In the genomic region with DNA sequence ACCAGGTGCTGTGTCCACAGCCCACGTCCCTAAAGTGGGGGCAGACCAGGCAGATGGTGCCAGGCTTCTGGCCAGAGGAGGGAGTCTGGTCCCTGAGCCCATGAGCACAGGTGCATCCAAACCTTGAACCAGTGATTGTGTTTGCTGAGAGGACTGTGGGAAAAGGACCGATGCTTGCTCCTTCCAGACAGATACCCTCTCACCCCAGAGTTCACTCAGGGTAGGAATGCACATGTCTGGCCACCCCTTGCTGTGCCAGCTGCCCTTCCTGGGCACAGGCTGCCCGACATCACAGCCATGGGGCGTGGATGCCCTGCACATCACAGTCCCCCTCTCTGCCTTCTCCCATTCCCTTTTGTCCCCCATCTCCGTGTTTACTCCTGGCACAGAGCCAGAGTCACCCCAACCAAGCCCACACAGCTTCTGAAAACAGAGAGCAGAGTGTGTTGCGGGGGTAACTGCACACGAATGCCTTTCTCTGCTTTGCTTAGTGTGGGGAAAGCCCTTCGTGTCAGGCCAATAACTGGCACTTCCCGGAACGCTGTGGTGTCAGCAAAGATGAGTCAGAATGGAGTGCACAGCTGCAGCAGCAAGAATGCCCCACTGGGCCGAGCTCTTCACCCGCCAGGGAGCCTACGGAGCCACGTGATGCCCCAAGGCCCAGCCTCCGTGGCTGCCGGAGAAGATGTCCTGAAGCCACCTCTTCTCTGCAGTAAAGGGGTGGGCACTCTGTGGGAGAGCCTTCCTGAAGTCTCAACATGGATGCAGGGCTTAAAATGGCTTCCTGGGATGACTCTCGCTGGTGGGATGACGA, we compare ENCODE assay signal across 2 cellular contexts.
A peak's percentile ranks its signal among the peaks of the same experiment; 100 is the strongest.
TF ChIP-seq lines count a peak whose summit lies in the region.

No MANE protein-coding gene starts in this region.

TF ChIP-seq in Ishikawa, 13 proteins besides CTCF, POLR2A, EP300 and RAD21:
- TF ChIP-seq YY1 (IDR thresholded peaks at IDR 0.05; ENCODE audit: low read depth) (0 out of 2 replicates have a peak, but pooled peaks have one; percentile 35), TCF12 (IDR thresholded peaks at IDR 0.05; ENCODE audit: low read depth) (no peak), EGR1 (IDR thresholded peaks at IDR 0.05) (no peak), FOXM1 (IDR thresholded peaks at IDR 0.05; ENCODE audit: borderline replicate concordance, low read depth) (no peak), TEAD4 (IDR thresholded peaks at IDR 0.05) (0 out of 2 replicates have a peak, but pooled peaks have one; percentile 38), CEBPB (IDR thresholded peaks at IDR 0.05) (no peak), NFIC (IDR thresholded peaks at IDR 0.05) (peak; percentile 45; the same call in 1 of the 2 replicates)
- TF ChIP-seq, protein P1, sequence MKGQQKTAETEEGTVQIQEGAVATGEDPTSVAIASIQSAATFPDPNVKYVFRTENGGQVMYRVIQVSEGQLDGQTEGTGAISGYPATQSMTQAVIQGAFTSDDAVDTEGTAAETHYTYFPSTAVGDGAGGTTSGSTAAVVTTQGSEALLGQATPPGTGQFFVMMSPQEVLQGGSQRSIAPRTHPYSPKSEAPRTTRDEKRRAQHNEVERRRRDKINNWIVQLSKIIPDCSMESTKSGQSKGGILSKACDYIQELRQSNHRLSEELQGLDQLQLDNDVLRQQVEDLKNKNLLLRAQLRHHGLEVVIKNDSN (IDR thresholded peaks at IDR 0.05): peak; percentile 92
- TF ChIP-seq, protein P2, sequence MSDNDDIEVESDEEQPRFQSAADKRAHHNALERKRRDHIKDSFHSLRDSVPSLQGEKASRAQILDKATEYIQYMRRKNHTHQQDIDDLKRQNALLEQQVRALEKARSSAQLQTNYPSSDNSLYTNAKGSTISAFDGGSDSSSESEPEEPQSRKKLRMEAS (IDR thresholded peaks at IDR 0.05): peak; percentile 46; the same call in 1 of the 2 replicates

TF ChIP-seq in GM12878, 131 proteins besides CTCF, POLR2A, EP300 and RAD21 (continues in another document):
- 0 out of 2 replicates have a peak, but pooled peaks have one; percentile 42 for TF ChIP-seq RCOR1 (conservative IDR thresholded peaks at IDR 0.05; ENCODE audit: low read depth, low read length)
- TF ChIP-seq, protein P3, sequence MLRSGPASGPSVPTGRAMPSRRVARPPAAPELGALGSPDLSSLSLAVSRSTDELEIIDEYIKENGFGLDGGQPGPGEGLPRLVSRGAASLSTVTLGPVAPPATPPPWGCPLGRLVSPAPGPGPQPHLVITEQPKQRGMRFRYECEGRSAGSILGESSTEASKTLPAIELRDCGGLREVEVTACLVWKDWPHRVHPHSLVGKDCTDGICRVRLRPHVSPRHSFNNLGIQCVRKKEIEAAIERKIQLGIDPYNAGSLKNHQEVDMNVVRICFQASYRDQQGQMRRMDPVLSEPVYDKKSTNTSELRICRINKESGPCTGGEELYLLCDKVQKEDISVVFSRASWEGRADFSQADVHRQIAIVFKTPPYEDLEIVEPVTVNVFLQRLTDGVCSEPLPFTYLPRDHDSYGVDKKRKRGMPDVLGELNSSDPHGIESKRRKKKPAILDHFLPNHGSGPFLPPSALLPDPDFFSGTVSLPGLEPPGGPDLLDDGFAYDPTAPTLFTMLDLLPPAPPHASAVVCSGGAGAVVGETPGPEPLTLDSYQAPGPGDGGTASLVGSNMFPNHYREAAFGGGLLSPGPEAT (IDR thresholded peaks at IDR 0.05; ENCODE audit: low read depth): peak; percentile 62; the same call in 1 of the 2 replicates
- TF ChIP-seq HDAC2 (IDR thresholded peaks at IDR 0.05): no peak
- TF ChIP-seq NR2C2 (IDR thresholded peaks at IDR 0.05; ENCODE audit: borderline replicate concordance, control insufficient read depth, insufficient read length, low read depth): no peak
- TF ChIP-seq, protein P4, sequence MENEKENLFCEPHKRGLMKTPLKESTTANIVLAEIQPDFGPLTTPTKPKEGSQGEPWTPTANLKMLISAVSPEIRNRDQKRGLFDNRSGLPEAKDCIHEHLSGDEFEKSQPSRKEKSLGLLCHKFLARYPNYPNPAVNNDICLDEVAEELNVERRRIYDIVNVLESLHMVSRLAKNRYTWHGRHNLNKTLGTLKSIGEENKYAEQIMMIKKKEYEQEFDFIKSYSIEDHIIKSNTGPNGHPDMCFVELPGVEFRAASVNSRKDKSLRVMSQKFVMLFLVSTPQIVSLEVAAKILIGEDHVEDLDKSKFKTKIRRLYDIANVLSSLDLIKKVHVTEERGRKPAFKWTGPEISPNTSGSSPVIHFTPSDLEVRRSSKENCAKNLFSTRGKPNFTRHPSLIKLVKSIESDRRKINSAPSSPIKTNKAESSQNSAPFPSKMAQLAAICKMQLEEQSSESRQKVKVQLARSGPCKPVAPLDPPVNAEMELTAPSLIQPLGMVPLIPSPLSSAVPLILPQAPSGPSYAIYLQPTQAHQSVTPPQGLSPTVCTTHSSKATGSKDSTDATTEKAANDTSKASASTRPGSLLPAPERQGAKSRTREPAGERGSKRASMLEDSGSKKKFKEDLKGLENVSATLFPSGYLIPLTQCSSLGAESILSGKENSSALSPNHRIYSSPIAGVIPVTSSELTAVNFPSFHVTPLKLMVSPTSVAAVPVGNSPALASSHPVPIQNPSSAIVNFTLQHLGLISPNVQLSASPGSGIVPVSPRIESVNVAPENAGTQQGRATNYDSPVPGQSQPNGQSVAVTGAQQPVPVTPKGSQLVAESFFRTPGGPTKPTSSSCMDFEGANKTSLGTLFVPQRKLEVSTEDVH (IDR thresholded peaks at IDR 0.05; ENCODE audit: low read depth, partially characterized antibody): no peak
- TF ChIP-seq, protein P5, sequence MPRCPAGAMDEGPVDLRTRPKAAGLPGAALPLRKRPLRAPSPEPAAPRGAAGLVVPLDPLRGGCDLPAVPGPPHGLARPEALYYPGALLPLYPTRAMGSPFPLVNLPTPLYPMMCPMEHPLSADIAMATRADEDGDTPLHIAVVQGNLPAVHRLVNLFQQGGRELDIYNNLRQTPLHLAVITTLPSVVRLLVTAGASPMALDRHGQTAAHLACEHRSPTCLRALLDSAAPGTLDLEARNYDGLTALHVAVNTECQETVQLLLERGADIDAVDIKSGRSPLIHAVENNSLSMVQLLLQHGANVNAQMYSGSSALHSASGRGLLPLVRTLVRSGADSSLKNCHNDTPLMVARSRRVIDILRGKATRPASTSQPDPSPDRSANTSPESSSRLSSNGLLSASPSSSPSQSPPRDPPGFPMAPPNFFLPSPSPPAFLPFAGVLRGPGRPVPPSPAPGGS (IDR thresholded peaks at IDR 0.05; ENCODE audit: borderline replicate concordance, insufficient read depth, low read depth, low read length, poor library complexity, severe bottlenecking): peak; percentile 41
- TF ChIP-seq NRF1 (conservative IDR thresholded peaks at IDR 0.05; ENCODE audit: low read depth, low read length): no peak
- TF ChIP-seq MYB (IDR thresholded peaks at IDR 0.05; ENCODE audit: borderline replicate concordance, low read depth, low read length): no peak
- TF ChIP-seq BHLHE40 (IDR thresholded peaks at IDR 0.05; ENCODE audit: borderline replicate concordance in 1 of 2, low read depth in 2 of 2, low read length in 1 of 2): peak; percentile 60 to 79; a peak in 3 of 4 replicates
- TF ChIP-seq MXI1 (IDR thresholded peaks at IDR 0.05; ENCODE audit: low read depth, low read length): no peak; the same call in 1 of the 2 replicates
- TF ChIP-seq SPI1 (IDR thresholded peaks at IDR 0.05; ENCODE audit: borderline replicate concordance, insufficient read depth, low read depth, low read length): peak; percentile 32; the same call in 1 of the 2 replicates
- TF ChIP-seq RB1 (IDR thresholded peaks at IDR 0.05; ENCODE audit: borderline replicate concordance): no peak
- TF ChIP-seq SUPT20H (IDR thresholded peaks at IDR 0.05; ENCODE audit: borderline replicate concordance, control insufficient read depth, low read depth, low read length): no peak
- peak; percentile 57; the same call in 1 of the 2 replicates for TF ChIP-seq DPF2 (IDR thresholded peaks at IDR 0.05)
- peak; percentile 65 to 70 for TF ChIP-seq IKZF2 (IDR thresholded peaks at IDR 0.05)
- TF ChIP-seq TAF1 (IDR thresholded peaks at IDR 0.05; ENCODE audit: borderline replicate concordance, low read depth, low read length): 0 out of 2 replicates have a peak, but pooled peaks have one; percentile 26
- TF ChIP-seq ZBED1 (IDR thresholded peaks at IDR 0.05; ENCODE audit: borderline replicate concordance): no peak
- no peak for TF ChIP-seq GATAD2B (conservative IDR thresholded peaks at IDR 0.05; ENCODE audit: low read depth)
- TF ChIP-seq, protein P6, sequence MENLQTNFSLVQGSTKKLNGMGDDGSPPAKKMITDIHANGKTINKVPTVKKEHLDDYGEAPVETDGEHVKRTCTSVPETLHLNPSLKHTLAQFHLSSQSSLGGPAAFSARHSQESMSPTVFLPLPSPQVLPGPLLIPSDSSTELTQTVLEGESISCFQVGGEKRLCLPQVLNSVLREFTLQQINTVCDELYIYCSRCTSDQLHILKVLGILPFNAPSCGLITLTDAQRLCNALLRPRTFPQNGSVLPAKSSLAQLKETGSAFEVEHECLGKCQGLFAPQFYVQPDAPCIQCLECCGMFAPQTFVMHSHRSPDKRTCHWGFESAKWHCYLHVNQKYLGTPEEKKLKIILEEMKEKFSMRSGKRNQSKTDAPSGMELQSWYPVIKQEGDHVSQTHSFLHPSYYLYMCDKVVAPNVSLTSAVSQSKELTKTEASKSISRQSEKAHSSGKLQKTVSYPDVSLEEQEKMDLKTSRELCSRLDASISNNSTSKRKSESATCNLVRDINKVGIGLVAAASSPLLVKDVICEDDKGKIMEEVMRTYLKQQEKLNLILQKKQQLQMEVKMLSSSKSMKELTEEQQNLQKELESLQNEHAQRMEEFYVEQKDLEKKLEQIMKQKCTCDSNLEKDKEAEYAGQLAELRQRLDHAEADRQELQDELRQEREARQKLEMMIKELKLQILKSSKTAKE (IDR thresholded peaks at IDR 0.05; ENCODE audit: low read depth, poor library complexity, severe bottlenecking): peak; percentile 77
- TF ChIP-seq POU2F2 (IDR thresholded peaks at IDR 0.05; ENCODE audit: borderline replicate concordance, low read depth, low read length): peak; percentile 65; the same call in 1 of the 3 replicates
- TF ChIP-seq CREM (IDR thresholded peaks at IDR 0.05; ENCODE audit: low read depth): peak; percentile 75
- TF ChIP-seq, protein P7, sequence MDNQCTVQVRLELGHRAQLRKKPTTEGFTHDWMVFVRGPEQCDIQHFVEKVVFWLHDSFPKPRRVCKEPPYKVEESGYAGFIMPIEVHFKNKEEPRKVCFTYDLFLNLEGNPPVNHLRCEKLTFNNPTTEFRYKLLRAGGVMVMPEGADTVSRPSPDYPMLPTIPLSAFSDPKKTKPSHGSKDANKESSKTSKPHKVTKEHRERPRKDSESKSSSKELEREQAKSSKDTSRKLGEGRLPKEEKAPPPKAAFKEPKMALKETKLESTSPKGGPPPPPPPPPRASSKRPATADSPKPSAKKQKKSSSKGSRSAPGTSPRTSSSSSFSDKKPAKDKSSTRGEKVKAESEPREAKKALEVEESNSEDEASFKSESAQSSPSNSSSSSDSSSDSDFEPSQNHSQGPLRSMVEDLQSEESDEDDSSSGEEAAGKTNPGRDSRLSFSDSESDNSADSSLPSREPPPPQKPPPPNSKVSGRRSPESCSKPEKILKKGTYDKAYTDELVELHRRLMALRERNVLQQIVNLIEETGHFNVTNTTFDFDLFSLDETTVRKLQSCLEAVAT (IDR thresholded peaks at IDR 0.05): peak; percentile 56
- no peak for TF ChIP-seq ZNF207 (IDR thresholded peaks at IDR 0.05; ENCODE audit: borderline replicate concordance)
- TF ChIP-seq BCL11A (IDR thresholded peaks at IDR 0.05; ENCODE audit: low read depth, low read length): peak; percentile 76
- TF ChIP-seq, protein P2 (IDR thresholded peaks at IDR 0.05; ENCODE audit: low read depth, low read length): peak; percentile 77
- TF ChIP-seq SRF (IDR thresholded peaks at IDR 0.05; ENCODE audit: low read depth in 2 of 2, low read length in 2 of 2): 0 out of 4 replicates have a peak, but pooled peaks of 1 of the 2 experiments have one; percentile 13
- TF ChIP-seq, protein P8, sequence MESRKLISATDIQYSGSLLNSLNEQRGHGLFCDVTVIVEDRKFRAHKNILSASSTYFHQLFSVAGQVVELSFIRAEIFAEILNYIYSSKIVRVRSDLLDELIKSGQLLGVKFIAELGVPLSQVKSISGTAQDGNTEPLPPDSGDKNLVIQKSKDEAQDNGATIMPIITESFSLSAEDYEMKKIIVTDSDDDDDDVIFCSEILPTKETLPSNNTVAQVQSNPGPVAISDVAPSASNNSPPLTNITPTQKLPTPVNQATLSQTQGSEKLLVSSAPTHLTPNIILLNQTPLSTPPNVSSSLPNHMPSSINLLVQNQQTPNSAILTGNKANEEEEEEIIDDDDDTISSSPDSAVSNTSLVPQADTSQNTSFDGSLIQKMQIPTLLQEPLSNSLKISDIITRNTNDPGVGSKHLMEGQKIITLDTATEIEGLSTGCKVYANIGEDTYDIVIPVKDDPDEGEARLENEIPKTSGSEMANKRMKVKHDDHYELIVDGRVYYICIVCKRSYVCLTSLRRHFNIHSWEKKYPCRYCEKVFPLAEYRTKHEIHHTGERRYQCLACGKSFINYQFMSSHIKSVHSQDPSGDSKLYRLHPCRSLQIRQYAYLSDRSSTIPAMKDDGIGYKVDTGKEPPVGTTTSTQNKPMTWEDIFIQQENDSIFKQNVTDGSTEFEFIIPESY (IDR thresholded peaks at IDR 0.05): no peak
- TF ChIP-seq YY1 (IDR thresholded peaks at IDR 0.05; ENCODE audit: low read depth, low read length): peak; percentile 82
- peak; percentile 57 for TF ChIP-seq RELA (IDR thresholded peaks at IDR 0.05; ENCODE audit: borderline replicate concordance, partially characterized antibody)
- TF ChIP-seq, protein P9, sequence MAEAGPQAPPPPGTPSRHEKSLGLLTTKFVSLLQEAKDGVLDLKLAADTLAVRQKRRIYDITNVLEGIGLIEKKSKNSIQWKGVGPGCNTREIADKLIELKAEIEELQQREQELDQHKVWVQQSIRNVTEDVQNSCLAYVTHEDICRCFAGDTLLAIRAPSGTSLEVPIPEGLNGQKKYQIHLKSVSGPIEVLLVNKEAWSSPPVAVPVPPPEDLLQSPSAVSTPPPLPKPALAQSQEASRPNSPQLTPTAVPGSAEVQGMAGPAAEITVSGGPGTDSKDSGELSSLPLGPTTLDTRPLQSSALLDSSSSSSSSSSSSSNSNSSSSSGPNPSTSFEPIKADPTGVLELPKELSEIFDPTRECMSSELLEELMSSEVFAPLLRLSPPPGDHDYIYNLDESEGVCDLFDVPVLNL (IDR thresholded peaks at IDR 0.05; ENCODE audit: low read depth, low read length): no peak
- TF ChIP-seq EGR1 (IDR thresholded peaks at IDR 0.05; ENCODE audit: borderline replicate concordance in 1 of 2, low read depth in 2 of 2, low read length in 2 of 2): no peak
- no peak for TF ChIP-seq HDAC6 (IDR thresholded peaks at IDR 0.05; ENCODE audit: unreplicated experiment)
- peak; percentile 67 for TF ChIP-seq JUNB (IDR thresholded peaks at IDR 0.05)
